Comparison of ENCODE assay signal across 6 cellular contexts in genomic region chr11:726278-726915, GRCh38. TPM values are rescaled to one million over a fixed set of nuclear protein-coding genes. Genes with fewer than 3 reads are reported as not detected.
DNase-seq lines count a peak whose midpoint lies in the region; ATAC-seq and TF ChIP-seq lines count a peak whose summit lies in the region.

No MANE protein-coding gene starts in this region.

- H3K9ac ChIP-seq in neural cell (ENCODE audit: low read length) = no peak overlapping the region

- no peak overlapping the region for H3K27ac ChIP-seq in neural cell (ENCODE audit: low read length)

- no peak for TF ChIP-seq CTCF in Caco-2 (IDR thresholded peaks at IDR 0.05; ENCODE audit: insufficient read depth in 1 of 2, low read depth in 1 of 2, low read length in 1 of 2, severe bottlenecking in 1 of 2, unreplicated experiment in 1 of 2)
- TF ChIP-seq CTCF in neural cell (IDR thresholded peaks at IDR 0.05; ENCODE audit: poor library complexity, severe bottlenecking) = no peak
- no peak for TF ChIP-seq CTCF in osteocyte (IDR thresholded peaks at IDR 0.05)

- no peak overlapping the region for H2AFZ ChIP-seq in neural cell (ENCODE audit: low read depth, low read length)

- POLR2A ChIA-PET in Caco-2 (lab: Charles Lee) = interaction anchor here (1.2 kb wide), 1 partner anchor 21 kb away, joined by 3 read pairs; the partner anchor contains the start of gene TALDO1

- H3K4me1 Mint-ChIP-seq in Caco-2 (ENCODE audit: low read depth, unreplicated experiment) (peaks cover 4% of the 10 kb centered on the region), osteocyte (ENCODE audit: unreplicated experiment) (peaks cover 16% of the 10 kb centered on the region)

- H3K9me2 ChIP-seq in neural cell (ENCODE audit: insufficient read depth, low read length) = no peaks in the 10 kb centered on the region

- no peaks in the 10 kb centered on the region for H3K79me2 ChIP-seq in neural cell (replicated peaks; ENCODE audit: insufficient read depth, low read length)

- H3F3A ChIP-seq in neural cell (ENCODE audit: insufficient read depth, low read length, poor library complexity, severe bottlenecking) = no peaks in the 10 kb centered on the region

- no peak for TF ChIP-seq EP300 in neural cell (conservative IDR thresholded peaks at IDR 0.05; ENCODE audit: poor library complexity, severe bottlenecking)

- H3K4me3 Mint-ChIP-seq in Caco-2 (ENCODE audit: unreplicated experiment) (no peak overlapping the region), osteocyte (ENCODE audit: unreplicated experiment) (no peak overlapping the region)

- peaks cover 15% of the 10 kb centered on the region for H3K4me1 ChIP-seq in Caco-2

- no peak for TF ChIP-seq RAD21 in neural cell (conservative IDR thresholded peaks at IDR 0.05)

- CTCF ChIA-PET in Caco-2 (lab: Charles Lee) = interaction anchor here (0.5 to 1.2 kb wide), 6 partner anchors 19 to 181 kb away, joined by 3 to 8 read pairs (median 4); partner anchors contain the start of gene TMEM80

- H3K36me3 Mint-ChIP-seq in Caco-2 (ENCODE audit: insufficient read depth, unreplicated experiment) (peaks cover 67% of the 10 kb centered on the region), osteocyte (ENCODE audit: unreplicated experiment) (no peaks in the 10 kb centered on the region)

- H3K4me3 ChIP-seq in Caco-2 (ENCODE audit: low read depth, low read length) (no peak overlapping the region), neural cell (ENCODE audit: low read length) (peak overlapping the region; percentile 53)

- H3K27ac Mint-ChIP-seq in Caco-2 (ENCODE audit: unreplicated experiment) (no peak overlapping the region), osteocyte (ENCODE audit: unreplicated experiment) (no peak overlapping the region)

- no peak for ATAC-seq in HG03520 (IDR thresholded peaks at IDR 0.05; ENCODE audit: unreplicated experiment)

- H3K9me3 Mint-ChIP-seq in Caco-2 (ENCODE audit: unreplicated experiment) (no peaks in the 10 kb centered on the region), osteocyte (ENCODE audit: unreplicated experiment) (no peaks in the 10 kb centered on the region)

- H3K9me3 ChIP-seq in Caco-2 = no peaks in the 10 kb centered on the region
- no peaks in the 10 kb centered on the region for H3K9me3 ChIP-seq in neural cell (ENCODE audit: low read length)

- intact Hi-C loops in Caco-2 (cut with micrococcal nuclease; ENCODE audit: unreplicated experiment) = loop anchor here (10.0 kb wide), 1 partner anchor 172 kb away; no protein-coding TSS in a partner anchor

- H3K27me3 ChIP-seq in Caco-2 (replicated peaks; ENCODE audit: control insufficient read depth, insufficient read depth, low read length) = no peaks in the 10 kb centered on the region
- H3K27me3 ChIP-seq in neural cell (ENCODE audit: insufficient read depth, low read depth, low read length) = peaks cover 40% of the 10 kb centered on the region

- DNase-seq in Caco-2 = no peak
- peak; percentile 83 for DNase-seq in NCI-H510A treated with DMSO at 0.1 percent for 48 hours (lab: John Stamatoyannopoulos, UW)
- DNase-seq in astrocyte of the hippocampus (ENCODE audit: low read depth, low spot score) = peak; percentile 67
- DNase-seq in osteocyte (ENCODE audit: extremely low spot score, unreplicated experiment) = no peak

- H3K36me3 ChIP-seq in Caco-2 (ENCODE audit: control insufficient read depth, insufficient read depth, low read length) (peaks cover 6% of the 10 kb centered on the region), neural cell (ENCODE audit: insufficient read depth, low read length) (no peaks in the 10 kb centered on the region)

- no peaks in the 10 kb centered on the region for H3K27me3 Mint-ChIP-seq in Caco-2 (ENCODE audit: insufficient read depth, unreplicated experiment)
- no peaks in the 10 kb centered on the region for H3K27me3 Mint-ChIP-seq in osteocyte (ENCODE audit: unreplicated experiment)

- no peaks in the 10 kb centered on the region for H4K20me1 ChIP-seq in neural cell (ENCODE audit: insufficient read depth)

- BruUV-seq in Caco-2 (replicated peaks; lab: Mats Ljungman, UMichigan) = TSS peak; percentile 72

- no peak overlapping the region for H3K4me2 ChIP-seq in neural cell (ENCODE audit: low read length)

TF ChIP-seq in neural cell, 6 proteins besides CTCF, POLR2A, EP300 and RAD21:
- no peak for TF ChIP-seq SMC3 (conservative IDR thresholded peaks at IDR 0.05; ENCODE audit: poor library complexity)
- TF ChIP-seq REST (IDR thresholded peaks at IDR 0.05; ENCODE audit: borderline replicate concordance) = no peak
- no peak for TF ChIP-seq EZH2 (IDR thresholded peaks at IDR 0.05; ENCODE audit: borderline replicate concordance, insufficient read depth, low read length, poor library complexity, severe bottlenecking)
- no peak for TF ChIP-seq TAF1 (IDR thresholded peaks at IDR 0.05; ENCODE audit: low read depth)
- no peak for TF ChIP-seq MXI1 (conservative IDR thresholded peaks at IDR 0.05; ENCODE audit: poor library complexity, severe bottlenecking)
- TF ChIP-seq POLR2AphosphoS5 (IDR thresholded peaks at IDR 0.05) = no peak
TF ChIP-seq in neural cell: peak in this region for 0.

RNA-seq across cellular contexts. Expression of gene EPS8L2, which starts 20.4 kb away (rescaled TPM):
- 203 and 224 TPM in 2 replicates for total RNA-seq in Caco-2 (2022)
- polyA plus RNA-seq in neural cell = 3.5 and 7.5 TPM in 2 replicates
- polyA minus RNA-seq in neural cell = 0.46 and 1.2 TPM in 2 replicates
- 32.4 and 39.3 TPM in 2 replicates for total RNA-seq in osteocyte

RNA-seq across cellular contexts. Expression of gene TALDO1, which starts 20.9 kb away (rescaled TPM):
- total RNA-seq in Caco-2 (2022) = 293 and 300 TPM in 2 replicates
- 156 and 158 TPM in 2 replicates for polyA plus RNA-seq in neural cell
- 80.3 and 82.5 TPM in 2 replicates for polyA minus RNA-seq in neural cell
- total RNA-seq in osteocyte = 156 and 171 TPM in 2 replicates

RNA-seq across cellular contexts. Expression of gene TMEM80, which starts 30.8 kb away (rescaled TPM):
- total RNA-seq in Caco-2 (2022) = 70.3 and 74.7 TPM in 2 replicates
- 23.1 and 30.9 TPM in 2 replicates for polyA plus RNA-seq in neural cell
- 11.5 and 11.9 TPM in 2 replicates for polyA minus RNA-seq in neural cell
- 43.9 and 45.2 TPM in 2 replicates for total RNA-seq in osteocyte

RNA-seq across cellular contexts. Expression of gene DEAF1, which starts 31.4 kb away (rescaled TPM):
- total RNA-seq in Caco-2 (2022) (50.6 and 56.6 TPM in 2 replicates), osteocyte (113 and 121 TPM in 2 replicates)
- 87.6 and 94.9 TPM in 2 replicates for polyA plus RNA-seq in neural cell
- polyA minus RNA-seq in neural cell = 80.2 and 94.0 TPM in 2 replicates

RNA-seq across cellular contexts. Expression of gene GATD1, which starts 50.9 kb away (rescaled TPM):
- total RNA-seq in Caco-2 (2022) (85.0 and 91.5 TPM in 2 replicates), osteocyte (79.1 and 84.4 TPM in 2 replicates)
- polyA plus RNA-seq in neural cell = 131 and 146 TPM in 2 replicates
- polyA minus RNA-seq in neural cell = 37.6 and 41.1 TPM in 2 replicates

Comparison
In these comparisons a context has a peak if more than half of its experiments do, and no peak if none do; other contexts are left out.
1. DNase-seq: peak in NCI-H510A treated with DMSO at 0.1 percent for 48 hours (single experiment) and astrocyte of the hippocampus (single experiment); none in Caco-2 (0 of 2) and osteocyte (single experiment).